13 cellular contexts compared by ENCODE assay signal in genomic region chr12:123111498-123112165, GRCh38.
DNase-seq lines count a peak whose midpoint lies in the region; ATAC-seq lines count a peak whose summit lies in the region.
"Had no signal": no experiment of that assay in that cellular context is flagged by ENCODE, and none has a peak within 500 bp of the region (broad histone marks: within the 10 kb centered on the region; RNA-seq: fewer than 3 reads in every experiment).

No MANE protein-coding gene starts in this region.

- H3K27ac Mint-ChIP-seq in stimulated activated naive CD8-positive, alpha-beta T cell treated with anti-CD3 and anti-CD28 coated beads, Interleukin-15, amount 100 ng/mL, for 72 hours: peak overlapping the region; percentile 46 to 83
- H3K27ac Mint-ChIP-seq: activated CD4-positive, alpha-beta T cell treated with anti-CD3 and anti-CD28 coated beads, Interleukin-2, amount 10 ng/mL, durations not matched to agents 24 days and 14 days; activated naive CD4-positive, alpha-beta T cell treated with anti-CD3 and anti-CD28 coated beads, Interleukin-2, amount 10 ng/mL, durations not matched to agents 7 days and 5 days; IgD-negative memory B cell had no signal

- peak; percentile 36 for ATAC-seq in stimulated activated naive CD8-positive, alpha-beta T cell treated with anti-CD3 and anti-CD28 coated beads, Interleukin-15, amount 100 ng/mL, for 72 hours
- ATAC-seq in HG02973 (IDR thresholded peaks at IDR 0.05; ENCODE audit: unreplicated experiment): no peak
- ATAC-seq: pancreas had no signal

- DNase-seq in MV-4-11 (lab: John Stamatoyannopoulos, UW) (peak; percentile 47), amniotic epithelial cell (ENCODE audit: low read depth) (peak; percentile 20), iris pigment epithelial cell (ENCODE audit: low read depth) (peak; percentile 53), NCI-H2227 (lab: John Stamatoyannopoulos, UW; ENCODE audit: unreplicated experiment) (no peak), cerebellar nuclear complex (lab: John Stamatoyannopoulos, UW) (no peak)
- peak; percentile 39 to 44 for DNase-seq in stimulated activated naive CD8-positive, alpha-beta T cell treated with anti-CD3 and anti-CD28 coated beads, Interleukin-15, amount 100 ng/mL, for 72 hours
- DNase-seq: activated CD4-positive, alpha-beta T cell treated with anti-CD3 and anti-CD28 coated beads, Interleukin-2, amount 10 ng/mL, durations not matched to agents 24 days and 14 days; activated naive CD4-positive, alpha-beta T cell treated with anti-CD3 and anti-CD28 coated beads, Interleukin-2, amount 10 ng/mL, durations not matched to agents 7 days and 5 days; H7; NCI-H1930; pancreas had no signal

- H3K4me1 Mint-ChIP-seq in stimulated activated naive CD8-positive, alpha-beta T cell treated with anti-CD3 and anti-CD28 coated beads, Interleukin-15, amount 100 ng/mL, for 72 hours: peaks cover 91% of the 10 kb centered on the region

- peak overlapping the region in 1 of 2 donors; percentile 3 for H3K4me3 Mint-ChIP-seq in stimulated activated naive CD8-positive, alpha-beta T cell treated with anti-CD3 and anti-CD28 coated beads, Interleukin-15, amount 100 ng/mL, for 72 hours
- H3K4me3 Mint-ChIP-seq: activated CD4-positive, alpha-beta T cell treated with anti-CD3 and anti-CD28 coated beads, Interleukin-2, amount 10 ng/mL, durations not matched to agents 24 days and 14 days; activated naive CD4-positive, alpha-beta T cell treated with anti-CD3 and anti-CD28 coated beads, Interleukin-2, amount 10 ng/mL, durations not matched to agents 7 days and 5 days; IgD-negative memory B cell had no signal

- H3K9me3 Mint-ChIP-seq in stimulated activated naive CD8-positive, alpha-beta T cell treated with anti-CD3 and anti-CD28 coated beads, Interleukin-15, amount 100 ng/mL, for 72 hours: peaks cover 0 to 5% of the 10 kb centered on the region in 2 donors
- H3K9me3 Mint-ChIP-seq: activated CD4-positive, alpha-beta T cell treated with anti-CD3 and anti-CD28 coated beads, Interleukin-2, amount 10 ng/mL, durations not matched to agents 24 days and 14 days; activated naive CD4-positive, alpha-beta T cell treated with anti-CD3 and anti-CD28 coated beads, Interleukin-2, amount 10 ng/mL, durations not matched to agents 7 days and 5 days had no signal

- H3K27me3 Mint-ChIP-seq in stimulated activated naive CD8-positive, alpha-beta T cell treated with anti-CD3 and anti-CD28 coated beads, Interleukin-15, amount 100 ng/mL, for 72 hours: no peaks in the 10 kb centered on the region
- H3K27me3 Mint-ChIP-seq: activated CD4-positive, alpha-beta T cell treated with anti-CD3 and anti-CD28 coated beads, Interleukin-2, amount 10 ng/mL, durations not matched to agents 24 days and 14 days; activated naive CD4-positive, alpha-beta T cell treated with anti-CD3 and anti-CD28 coated beads, Interleukin-2, amount 10 ng/mL, durations not matched to agents 7 days and 5 days had no signal

Comparison
In these comparisons a context has a peak if more than half of its experiments do, and no peak if none do; other contexts are left out.
1. DNase-seq: peak in MV-4-11 (single experiment), amniotic epithelial cell (single experiment), iris pigment epithelial cell (single experiment) and stimulated activated naive CD8-positive, alpha-beta T cell treated with anti-CD3 and anti-CD28 coated beads, Interleukin-15, amount 100 ng/mL, for 72 hours (2 of 2); none in NCI-H2227 (single experiment) and cerebellar nuclear complex (0 of 2).